ENCODE assay signal across 23 cellular contexts in genomic region chr10:114115661-114116060, GRCh38.
"Had no signal": no experiment of that assay in that cellular context is flagged by ENCODE, and none has a peak within 500 bp of the region (broad histone marks: within the 10 kb centered on the region; RNA-seq: fewer than 3 reads in every experiment).

No MANE protein-coding gene starts in this region.

- ATAC-seq: activated CD4-positive, alpha-beta T cell treated with anti-CD3 and anti-CD28 coated beads for 36 hours; left ventricle myocardium superior; right cardiac atrium had no signal

- H3K4me1 ChIP-seq: ascending aorta, colonic mucosa, esophagus squamous epithelium, suprapubic skin had no signal

- H3K4me3 ChIP-seq: ascending aorta, cardiac muscle cell, colonic mucosa, esophagus squamous epithelium, suprapubic skin, tibial artery had no signal

- H3K36me3 ChIP-seq: ascending aorta, cardiac muscle cell, colonic mucosa, suprapubic skin had no signal

- H3K27me3 ChIP-seq: ascending aorta, colonic mucosa, suprapubic skin, tibial artery had no signal

- H3K9me3 ChIP-seq: ascending aorta, colonic mucosa, esophagus squamous epithelium, suprapubic skin, tibial artery had no signal

- DNase-seq: activated CD4-positive, alpha-beta T cell treated with anti-CD3 and anti-CD28 coated beads for 36 hours; activated CD4-positive, alpha-beta T cell treated with anti-CD3 and anti-CD28 coated beads, Interleukin-2, amount 50 U/mL, for 48 hours; activated CD4-positive, CD25-positive, alpha-beta regulatory T cell; activated CD8-positive, alpha-beta memory T cell treated with anti-CD3 and anti-CD28 coated beads for 24 hours; activated effector memory CD4-positive, alpha-beta T cell treated with Interleukin-2 at 50 U/mL for 16 hours; activated naive CD4-positive, alpha-beta T cell treated with anti-CD3 and anti-CD28 coated beads for 36 hours; activated naive CD8-positive, alpha-beta T cell treated with anti-CD3 and anti-CD28 coated beads, Interleukin-2, amount 10 ng/mL, durations not matched to agents 7 days and 5 days; cerebellar nuclear complex; colonic mucosa; effector CD8-positive, alpha-beta T cell; esophagus squamous epithelium; left ventricle myocardium superior; mammary epithelial cell; posterior cingulate gyrus; right cardiac atrium; stimulated activated CD4-positive, alpha-beta T cell treated with anti-CD3 and anti-CD28 coated beads, Interleukin-15, amount 100 ng/mL, for 24 hours; stimulated activated CD4-positive, alpha-beta T cell treated with anti-CD3 and anti-CD28 coated beads, Interleukin-2, amount 100 ng/mL, for 24 hours; stimulated activated naive CD4-positive, alpha-beta T cell; tibial artery had no signal

- H3K27ac ChIP-seq: ascending aorta, cardiac muscle cell, colonic mucosa, epithelial cell of prostate, esophagus squamous epithelium, suprapubic skin, tibial artery had no signal
